2 cellular contexts compared by ENCODE assay signal in genomic region chr1:18107671-18108312, GRCh38.
TF ChIP-seq lines count a peak whose summit lies in the region.

Gene IGSF21 (plus strand): TSS chr1:18107798. CDS start chr1:18108129, 331 bp downstream.

TF ChIP-seq in SK-N-SH, 30 proteins besides CTCF, POLR2A, EP300 and RAD21 (continued from another document):
- TF ChIP-seq PBX3 (IDR thresholded peaks at IDR 0.05) (no peak), FOSL2 (IDR thresholded peaks at IDR 0.05; ENCODE audit: borderline replicate concordance, low read depth) (no peak), MXI1 (IDR thresholded peaks at IDR 0.05; ENCODE audit: low read depth, low read length) (no peak), YY1 (IDR thresholded peaks at IDR 0.05; ENCODE audit: low read depth) (no peak), MEF2A (IDR thresholded peaks at IDR 0.05; ENCODE audit: borderline replicate concordance, low read depth) (no peak), RCOR1 (IDR thresholded peaks at IDR 0.05; ENCODE audit: low read length) (no peak)

TF ChIP-seq in SK-N-SH treated with all-trans-retinoic acid at 6 μM for 48 hours, 23 proteins besides CTCF, POLR2A, EP300 and RAD21 (continued from another document):
- no peak for TF ChIP-seq CREB5 (CRISPR knock-in tag; IDR thresholded peaks at IDR 0.05; ENCODE audit: low read depth)
- no peak for TF ChIP-seq PPARA (CRISPR knock-in tag; IDR thresholded peaks at IDR 0.05; ENCODE audit: borderline replicate concordance)
- no peak for TF ChIP-seq ZFP3 (CRISPR knock-in tag; IDR thresholded peaks at IDR 0.05)
- TF ChIP-seq POU6F1 (CRISPR knock-in tag; IDR thresholded peaks at IDR 0.05; ENCODE audit: borderline replicate concordance, low read depth): no peak
- no peak for TF ChIP-seq BACH2 (CRISPR knock-in tag; IDR thresholded peaks at IDR 0.05; ENCODE audit: borderline replicate concordance)
- TF ChIP-seq GLIS3 (CRISPR knock-in tag; IDR thresholded peaks at IDR 0.05): no peak
- TF ChIP-seq ZFP30 (CRISPR knock-in tag; IDR thresholded peaks at IDR 0.05): no peak
- TF ChIP-seq TOX (CRISPR knock-in tag; IDR thresholded peaks at IDR 0.05; ENCODE audit: borderline replicate concordance): no peak
- no peak for TF ChIP-seq OSR1 (CRISPR knock-in tag; IDR thresholded peaks at IDR 0.05)
- TF ChIP-seq SNAI2 (CRISPR knock-in tag; IDR thresholded peaks at IDR 0.05): no peak
